Comparison of ENCODE assay signal across 21 cellular contexts in the genomic region with DNA sequence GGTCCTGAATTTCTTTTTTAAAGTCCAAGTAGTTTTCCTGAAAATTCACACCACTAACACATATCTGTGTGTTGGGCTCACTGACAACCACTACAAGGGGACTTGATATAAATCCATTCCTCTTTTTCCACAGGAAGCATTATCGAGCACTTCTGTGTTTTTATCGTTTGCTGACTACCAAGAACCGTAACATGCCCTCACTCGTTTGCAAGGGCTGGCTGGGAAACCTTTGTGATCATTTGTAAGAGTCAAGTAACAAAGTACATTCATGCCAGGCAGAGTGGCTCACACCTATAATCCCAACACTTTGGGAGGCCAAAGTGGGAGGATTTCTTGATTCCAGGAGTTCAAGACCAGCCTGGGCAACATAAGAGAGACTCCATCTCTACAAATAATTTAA.
"Had no signal": no experiment of that assay in that cellular context is flagged by ENCODE, and none has a peak within 500 bp of the region (broad histone marks: within the 10 kb centered on the region; RNA-seq: fewer than 3 reads in every experiment).

No MANE protein-coding gene starts in this region.

- H3K9ac ChIP-seq: neural progenitor cell had no signal

- H3K27me3 Mint-ChIP-seq: natural killer cell treated with Interleukin-12 subunit alpha and Interleukin-12 subunit beta and Interleukin-15 and Interleukin-18, amount 100 ng/mL, for 72 hours; stimulated activated naive CD8-positive, alpha-beta T cell treated with anti-CD3 and anti-CD28 coated beads, Interleukin-15, Interleukin-2, amounts not matched to agents 100 ng/mL and 50 ng/mL, for 24 hours had no signal

- H3K4me2 ChIP-seq: neural progenitor cell had no signal

- H3K27ac ChIP-seq: esophagus squamous epithelium, left ventricle myocardium inferior, lower lobe of right lung, neural progenitor cell, ovary, right atrium auricular region, tibial artery, upper lobe of left lung had no signal

- H3K4me3 Mint-ChIP-seq: immature natural killer cell; natural killer cell treated with Interleukin-12 subunit alpha and Interleukin-12 subunit beta and Interleukin-15 and Interleukin-18, amount 100 ng/mL, for 72 hours; neural progenitor cell; stimulated activated naive CD8-positive, alpha-beta T cell treated with anti-CD3 and anti-CD28 coated beads, Interleukin-15, Interleukin-2, amounts not matched to agents 100 ng/mL and 50 ng/mL, for 24 hours had no signal

- FAIRE-seq: endometrium, kidney, small intestine had no signal

- H3K4me3 ChIP-seq: esophagus squamous epithelium, left ventricle myocardium inferior, lower lobe of right lung, neural progenitor cell, ovary, right atrium auricular region, tibial artery, upper lobe of left lung had no signal

- DNase-seq: effector memory CD4-positive, alpha-beta T cell; esophagus squamous epithelium; foreskin fibroblast; immature natural killer cell; kidney; left cardiac atrium; left ventricle myocardium inferior; lower lobe of right lung; mesenchymal stem cell; midbrain; nucleus accumbens; ovary; small intestine; stimulated activated CD4-positive, alpha-beta T cell treated with anti-CD3 and anti-CD28 coated beads, Interleukin-2, amount 100 ng/mL, for 48 hours; tibial artery; upper lobe of left lung had no signal

- H2AFZ ChIP-seq: neural progenitor cell had no signal

- H3K9me3 Mint-ChIP-seq: immature natural killer cell; natural killer cell treated with Interleukin-12 subunit alpha and Interleukin-12 subunit beta and Interleukin-15 and Interleukin-18, amount 100 ng/mL, for 72 hours; neural progenitor cell; stimulated activated naive CD8-positive, alpha-beta T cell treated with anti-CD3 and anti-CD28 coated beads, Interleukin-15, Interleukin-2, amounts not matched to agents 100 ng/mL and 50 ng/mL, for 24 hours had no signal

- H3K4me1 ChIP-seq: esophagus squamous epithelium, left ventricle myocardium inferior, neural progenitor cell, right atrium auricular region, tibial artery had no signal

- H3K9me3 ChIP-seq: esophagus squamous epithelium, left ventricle myocardium inferior, lower lobe of right lung, ovary, right atrium auricular region, tibial artery, upper lobe of left lung had no signal

- H3K36me3 ChIP-seq: ovary had no signal

- H3K27me3 ChIP-seq: esophagus squamous epithelium, neural progenitor cell, ovary, right atrium auricular region, tibial artery, upper lobe of left lung had no signal

- H3K4me1 Mint-ChIP-seq: immature natural killer cell, neural progenitor cell had no signal

- ATAC-seq: left cardiac atrium; lower lobe of right lung; natural killer cell treated with Interleukin-12 subunit alpha and Interleukin-12 subunit beta and Interleukin-15 and Interleukin-18, amount 100 ng/mL, for 72 hours had no signal

- H3K27ac Mint-ChIP-seq: immature natural killer cell; natural killer cell treated with Interleukin-12 subunit alpha and Interleukin-12 subunit beta and Interleukin-15 and Interleukin-18, amount 100 ng/mL, for 72 hours; neural progenitor cell; stimulated activated naive CD8-positive, alpha-beta T cell treated with anti-CD3 and anti-CD28 coated beads, Interleukin-15, Interleukin-2, amounts not matched to agents 100 ng/mL and 50 ng/mL, for 24 hours had no signal
